ENCODE assay signal across 17 cellular contexts in the genomic region with DNA sequence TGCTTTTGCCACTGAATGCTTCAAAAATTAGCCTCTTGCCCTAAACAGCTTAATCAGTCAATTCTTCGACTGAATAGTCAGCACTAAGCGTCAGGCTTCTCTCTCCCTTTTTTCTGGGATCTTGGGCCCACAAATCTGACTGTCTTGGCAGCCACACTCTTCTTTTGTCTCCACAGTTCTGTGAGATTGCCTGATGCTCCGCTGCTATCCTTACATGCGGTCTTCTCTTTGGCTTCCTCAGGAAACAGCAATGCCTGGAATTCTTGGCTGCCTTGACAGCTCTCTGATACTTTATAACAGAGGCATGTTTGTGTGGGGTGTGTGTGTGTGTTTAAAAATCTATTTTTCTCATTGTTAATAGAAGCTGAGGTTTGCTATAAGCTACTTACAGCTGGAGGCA. TPM values are rescaled to one million over a fixed set of nuclear protein-coding genes. Genes with fewer than 3 reads are reported as not detected.
A peak's percentile ranks its signal among the peaks of the same experiment; 100 is the strongest.
DNase-seq lines count a peak whose midpoint lies in the region; ATAC-seq and TF ChIP-seq lines count a peak whose summit lies in the region.
"Had no signal": no experiment of that assay in that cellular context is flagged by ENCODE, and none has a peak within 500 bp of the region (broad histone marks: within the 10 kb centered on the region; RNA-seq: fewer than 3 reads in every experiment).

No MANE protein-coding gene starts in this region.

- no peaks in the 10 kb centered on the region for H3K27me3 Mint-ChIP-seq in mesothelial cell of epicardium (ENCODE audit: low read depth)
- H3K27me3 Mint-ChIP-seq: activated CD4-positive, alpha-beta T cell treated with anti-CD3 and anti-CD28 coated beads for 36 hours; activated CD8-positive, alpha-beta memory T cell treated with anti-CD3 and anti-CD28 coated beads, Interleukin-2, amount 10 ng/mL, durations not matched to agents 7 days and 5 days; IgD-negative memory B cell had no signal

- no peak for TF ChIP-seq CTCF in mesothelial cell of epicardium (IDR thresholded peaks at IDR 0.05; ENCODE audit: unreplicated experiment)
- TF ChIP-seq CTCF in GM10266 (IDR thresholded peaks at IDR 0.05; ENCODE audit: control insufficient read depth, insufficient read depth, low read depth, missing control alignments) = no peak

- H3K4me3 Mint-ChIP-seq in mesothelial cell of epicardium = no peak overlapping the region
- H3K4me3 Mint-ChIP-seq: activated CD4-positive, alpha-beta T cell treated with anti-CD3 and anti-CD28 coated beads for 36 hours; activated CD8-positive, alpha-beta memory T cell treated with anti-CD3 and anti-CD28 coated beads, Interleukin-2, amount 10 ng/mL, durations not matched to agents 7 days and 5 days; IgD-negative memory B cell had no signal

- peaks cover 9% of the 10 kb centered on the region for H3K4me1 Mint-ChIP-seq in mesothelial cell of epicardium

- ATAC-seq in left ventricle myocardium superior = peak; percentile 16
- ATAC-seq in activated naive CD4-positive, alpha-beta T cell treated with anti-CD3 and anti-CD28 coated beads, Interleukin-2, amount 50 U/mL, for 72 hours = no peak
- ATAC-seq: activated CD4-positive, alpha-beta T cell treated with anti-CD3 and anti-CD28 coated beads for 36 hours; activated CD8-positive, alpha-beta memory T cell treated with anti-CD3 and anti-CD28 coated beads, Interleukin-2, amount 10 ng/mL, durations not matched to agents 7 days and 5 days; left lobe of liver; Right ventricle myocardium inferior had no signal

- H3K36me3 Mint-ChIP-seq in mesothelial cell of epicardium = peaks cover 34% of the 10 kb centered on the region
- peaks cover 6 to 13% of the 10 kb centered on the region in 2 donors for H3K36me3 Mint-ChIP-seq in activated naive CD4-positive, alpha-beta T cell treated with anti-CD3 and anti-CD28 coated beads, Interleukin-2, amount 50 U/mL, for 72 hours

- H3K27ac Mint-ChIP-seq in mesothelial cell of epicardium = peak overlapping the region; percentile 55
- no peak overlapping the region for H3K27ac Mint-ChIP-seq in activated naive CD4-positive, alpha-beta T cell treated with anti-CD3 and anti-CD28 coated beads, Interleukin-2, amount 50 U/mL, for 72 hours
- H3K27ac Mint-ChIP-seq: activated CD4-positive, alpha-beta T cell treated with anti-CD3 and anti-CD28 coated beads for 36 hours; activated CD8-positive, alpha-beta memory T cell treated with anti-CD3 and anti-CD28 coated beads, Interleukin-2, amount 10 ng/mL, durations not matched to agents 7 days and 5 days; IgD-negative memory B cell had no signal

- intact Hi-C loops in left ventricle myocardium superior (cut with micrococcal nuclease) = no loop called here
- intact Hi-C loops in cardiac septum (cut with DNase I) = no loop called here

- no peaks in the 10 kb centered on the region for H3K9me3 Mint-ChIP-seq in mesothelial cell of epicardium
- no peaks in the 10 kb centered on the region for H3K9me3 Mint-ChIP-seq in activated naive CD4-positive, alpha-beta T cell treated with anti-CD3 and anti-CD28 coated beads, Interleukin-2, amount 50 U/mL, for 72 hours
- H3K9me3 Mint-ChIP-seq: IgD-negative memory B cell had no signal

- DNase-seq in left ventricle myocardium superior (no peak), cardiac septum (ENCODE audit: low spot score) (no peak), dermis blood vessel endothelial cell (peak; percentile 51), mesothelial cell of epicardium (ENCODE audit: low spot score in 2 of 2, unreplicated experiment in 2 of 2) (no peak), GM10266 (ENCODE audit: extremely low spot score) (no peak), activated T-cell treated with anti-CD3 and anti-CD28 coated beads for 4 hours (no peak), NCI-H1092 (lab: John Stamatoyannopoulos, UW) (no peak)
- DNase-seq in activated naive CD4-positive, alpha-beta T cell treated with anti-CD3 and anti-CD28 coated beads, Interleukin-2, amount 50 U/mL, for 72 hours (ENCODE audit: low spot score in 2 of 2) = no peak
- DNase-seq: activated CD4-positive, alpha-beta T cell treated with anti-CD3 and anti-CD28 coated beads for 36 hours; activated CD8-positive, alpha-beta memory T cell treated with anti-CD3 and anti-CD28 coated beads, Interleukin-2, amount 10 ng/mL, durations not matched to agents 7 days and 5 days; central memory CD4-positive, alpha-beta T cell; head of caudate nucleus; MM.1S; NCI-H748 treated with DMSO at 0.1 percent for 48 hours had no signal

RNA-seq across cellular contexts. Expression of a gene that starts 32.7 kb away (rescaled TPM):
- total RNA-seq in left ventricle myocardium superior (26.2 TPM), cardiac septum (36.5 TPM), dermis blood vessel endothelial cell (51.9 and 54.9 TPM in 2 replicates), mesothelial cell of epicardium (45.0 to 51.1 TPM (median 46.6 TPM) in 3 replicates)
- 10 to 100 TPM; 69.7 to 84.6 TPM for total RNA-seq in activated naive CD4-positive, alpha-beta T cell treated with anti-CD3 and anti-CD28 coated beads, Interleukin-2, amount 50 U/mL, for 72 hours
